In genomic region chr22:37427711-37428635, GRCh38 we compare ENCODE assay signal across 10 cellular contexts. TPM values are rescaled to one million over a fixed set of nuclear protein-coding genes. Genes with fewer than 3 reads are reported as not detected.
DNase-seq lines count a peak whose midpoint lies in the region; ATAC-seq and TF ChIP-seq lines count a peak whose summit lies in the region.
"Had no signal": no experiment of that assay in that cellular context is flagged by ENCODE, and none has a peak within 500 bp of the region (broad histone marks: within the 10 kb centered on the region; RNA-seq: fewer than 3 reads in every experiment).

No MANE protein-coding gene starts in this region.

- no peaks in the 10 kb centered on the region for H3K79me2 ChIP-seq in OCI-LY7 (ENCODE audit: insufficient read depth, low read depth, low read length)

- H3K27me3 ChIP-seq in heart left ventricle (peaks cover 36 to 97% (median 66%) of the 10 kb centered on the region in 9 donors), right atrium auricular region (peaks cover 22 to 30% of the 10 kb centered on the region in 2 donors), breast epithelium (peaks cover 7 to 75% of the 10 kb centered on the region in 2 donors), upper lobe of right lung (peaks cover 61% of the 10 kb centered on the region)

- no peak overlapping the region for H3K4me2 ChIP-seq in OCI-LY7 (ENCODE audit: low read length)

- H3K9me3 ChIP-seq in heart left ventricle (peaks cover 0 to 6% (median 0%) of the 10 kb centered on the region in 12 donors), right atrium auricular region (peaks cover 0 to 6% of the 10 kb centered on the region in 2 donors), breast epithelium (peaks cover 0 to 4% of the 10 kb centered on the region in 2 donors), upper lobe of right lung (no peaks in the 10 kb centered on the region), OCI-LY7 (ENCODE audit: low read length) (no peaks in the 10 kb centered on the region)
- H3K9me3 ChIP-seq: BE2C had no signal

- no peak for ATAC-seq in heart left ventricle
- no peak for ATAC-seq in memory B cell (ENCODE audit: low read depth)
- no peak for ATAC-seq in upper lobe of right lung
- ATAC-seq in HG03025 (IDR thresholded peaks at IDR 0.05; ENCODE audit: low FRiP score, unreplicated experiment) = no peak

- peak overlapping the region in 11 of 12 donors; percentile 32 to 64 (median 48) for H3K4me3 ChIP-seq in heart left ventricle
- peak overlapping the region in 1 of 2 donors; percentile 58 for H3K4me3 ChIP-seq in right atrium auricular region
- peak overlapping the region; percentile 32 to 74 (median 54) for H3K4me3 ChIP-seq in breast epithelium
- H3K4me3 ChIP-seq in upper lobe of right lung = peak overlapping the region; percentile 39
- H3K4me3 ChIP-seq in OCI-LY7 (ENCODE audit: low read depth, low read length, poor library complexity, severe bottlenecking) = no peak overlapping the region

- H3K27ac ChIP-seq in heart left ventricle = no peak overlapping the region
- H3K27ac ChIP-seq in right atrium auricular region = no peak overlapping the region
- H3K27ac ChIP-seq in breast epithelium = no peak overlapping the region
- no peak overlapping the region for H3K27ac ChIP-seq in upper lobe of right lung
- no peak overlapping the region for H3K27ac ChIP-seq in OCI-LY7 (ENCODE audit: low read depth, low read length, poor library complexity, severe bottlenecking)

- DNase-seq in heart left ventricle (no peak), right atrium auricular region (ENCODE audit: low spot score) (no peak), breast epithelium (ENCODE audit: low spot score in 2 of 2) (no peak), memory B cell (ENCODE audit: low spot score in 2 of 2) (peak in 1 of 2 donors; percentile 32), upper lobe of right lung (no peak), foreskin melanocyte (no peak), OCI-LY7 (ENCODE audit: low spot score) (no peak)

- H3K36me3 ChIP-seq in heart left ventricle (no peaks in the 10 kb centered on the region), right atrium auricular region (no peaks in the 10 kb centered on the region), breast epithelium (no peaks in the 10 kb centered on the region), upper lobe of right lung (no peaks in the 10 kb centered on the region), OCI-LY7 (ENCODE audit: insufficient read depth, low read length) (no peaks in the 10 kb centered on the region)
- H3K36me3 ChIP-seq: BE2C had no signal

- CTCF ChIA-PET in OCI-LY7 (lab: Charles Lee; ENCODE audit: unreplicated experiment) = no interaction called here

- BruUV-seq in OCI-LY7 (replicated peaks; lab: Mats Ljungman, UMichigan) = no TSS peak

- no peak overlapping the region for H3K27ac Mint-ChIP-seq in memory B cell

- POLR2A ChIA-PET in OCI-LY7 (lab: Charles Lee) = no interaction called here

- H3K4me1 ChIP-seq in heart left ventricle (peaks cover 0 to 21% (median 4%) of the 10 kb centered on the region in 12 donors), right atrium auricular region (peaks cover 0 to 17% of the 10 kb centered on the region in 2 donors), breast epithelium (peaks cover 3 to 4% of the 10 kb centered on the region in 2 donors), upper lobe of right lung (no peaks in the 10 kb centered on the region), OCI-LY7 (ENCODE audit: insufficient read depth, low read length, poor library complexity, severe bottlenecking) (no peaks in the 10 kb centered on the region)
- H3K4me1 ChIP-seq: BE2C had no signal

- H3K4me1 Mint-ChIP-seq in memory B cell = peaks cover 4% of the 10 kb centered on the region

- H3K9me2 ChIP-seq in OCI-LY7 (ENCODE audit: insufficient read depth, low read length) = no peaks in the 10 kb centered on the region

- no peak for TF ChIP-seq CTCF in heart left ventricle (IDR thresholded peaks at IDR 0.05)
- TF ChIP-seq CTCF in right atrium auricular region (IDR thresholded peaks at IDR 0.05) = no peak
- TF ChIP-seq CTCF in breast epithelium (IDR thresholded peaks at IDR 0.05) = no peak
- no peak for TF ChIP-seq CTCF in upper lobe of right lung (IDR thresholded peaks at IDR 0.05)
- TF ChIP-seq CTCF in OCI-LY7 (conservative IDR thresholded peaks at IDR 0.05; ENCODE audit: low read length) = no peak

- peaks cover 57% of the 10 kb centered on the region for H3K27me3 Mint-ChIP-seq in memory B cell

- H4K20me1 ChIP-seq in OCI-LY7 (ENCODE audit: insufficient read depth, low read length) = no peaks in the 10 kb centered on the region

- H3K9me3 Mint-ChIP-seq in memory B cell = no peaks in the 10 kb centered on the region
- H3K9me3 Mint-ChIP-seq: neural crest cell had no signal

- H2AFZ ChIP-seq in OCI-LY7 (ENCODE audit: low read length) = no peak overlapping the region

- intact Hi-C loops in heart left ventricle (cut with DNase I) (loop anchor here in 9 of 10 donors (1.0 to 10.0 kb wide), 5 partner anchors 10 to 113 kb away; no protein-coding TSS in a partner anchor), breast epithelium (cut with DNase I; ENCODE audit: low total_unique reads) (no loop called here), upper lobe of right lung (cut with DNase I) (no loop called here), OCI-LY7 (cut with micrococcal nuclease; ENCODE audit: unreplicated experiment) (no loop called here)

- H3K36me3 Mint-ChIP-seq in memory B cell = peaks cover 5% of the 10 kb centered on the region

- TF ChIP-seq POLR2A in heart left ventricle (IDR thresholded peaks at IDR 0.05) = no peak
- TF ChIP-seq POLR2A in breast epithelium (IDR thresholded peaks at IDR 0.05) = no peak

- peak overlapping the region; percentile 50 for H3K4me3 Mint-ChIP-seq in memory B cell

- 17 to 56% (median 27%) methylated on average over 19 to 59 of the region's 59 CpGs for WGBS in heart left ventricle, 4 donors

RNA-seq across cellular contexts. Expression of gene ELFN2, which starts 0.7 kb away (rescaled TPM):
- total RNA-seq in heart left ventricle (under 1 TPM in 5 of 9 donors, not detected in 4; 0.02 to 0.72 (median 0.06) TPM), right atrium auricular region (not detected), breast epithelium (not detected), upper lobe of right lung (0.72 TPM), OCI-LY7 (2022) (0.83 and 1.8 TPM in 2 replicates)
- polyA plus RNA-seq in heart left ventricle = under 1 TPM; 0.01 to 0.04 TPM
- total RNA-seq in OCI-LY7 (2014; rRNA removed; shearing (Covaris generic)) = 0.63 and 0.82 TPM in 2 replicates

RNA-seq across cellular contexts. Expression of gene MFNG, which starts 58.2 kb away (rescaled TPM):
- total RNA-seq in heart left ventricle = 10 to 100 TPM in 4 of 9 donors, 1 to 10 TPM in 5; 5.8 to 25.6 (median 9.6) TPM
- 10 to 100 TPM in 1 of 2 donors, 1 to 10 TPM in 1; 7.1 to 16.3 TPM for polyA plus RNA-seq in heart left ventricle
- 10 to 100 TPM in 1 of 2 donors, 1 to 10 TPM in 1; 9.9 to 19.5 TPM for total RNA-seq in right atrium auricular region
- total RNA-seq in breast epithelium = 10 to 100 TPM in 2 of 3 donors, 1 to 10 TPM in 1; 9.4 to 20.6 (median 17.8) TPM
- 53.5 TPM for total RNA-seq in upper lobe of right lung
- total RNA-seq in OCI-LY7 (2014; rRNA removed; shearing (Covaris generic)) = 174 and 225 TPM in 2 replicates
- 215 and 235 TPM in 2 replicates for total RNA-seq in OCI-LY7 (2022)

Comparison
In these comparisons a context has a peak if more than half of its experiments do, and no peak if none do; other contexts are left out.
1. intact Hi-C loops: an anchor here in heart left ventricle (1.0 to 10.0 kb wide); none called in breast epithelium, upper lobe of right lung and OCI-LY7.